In the genomic region with DNA sequence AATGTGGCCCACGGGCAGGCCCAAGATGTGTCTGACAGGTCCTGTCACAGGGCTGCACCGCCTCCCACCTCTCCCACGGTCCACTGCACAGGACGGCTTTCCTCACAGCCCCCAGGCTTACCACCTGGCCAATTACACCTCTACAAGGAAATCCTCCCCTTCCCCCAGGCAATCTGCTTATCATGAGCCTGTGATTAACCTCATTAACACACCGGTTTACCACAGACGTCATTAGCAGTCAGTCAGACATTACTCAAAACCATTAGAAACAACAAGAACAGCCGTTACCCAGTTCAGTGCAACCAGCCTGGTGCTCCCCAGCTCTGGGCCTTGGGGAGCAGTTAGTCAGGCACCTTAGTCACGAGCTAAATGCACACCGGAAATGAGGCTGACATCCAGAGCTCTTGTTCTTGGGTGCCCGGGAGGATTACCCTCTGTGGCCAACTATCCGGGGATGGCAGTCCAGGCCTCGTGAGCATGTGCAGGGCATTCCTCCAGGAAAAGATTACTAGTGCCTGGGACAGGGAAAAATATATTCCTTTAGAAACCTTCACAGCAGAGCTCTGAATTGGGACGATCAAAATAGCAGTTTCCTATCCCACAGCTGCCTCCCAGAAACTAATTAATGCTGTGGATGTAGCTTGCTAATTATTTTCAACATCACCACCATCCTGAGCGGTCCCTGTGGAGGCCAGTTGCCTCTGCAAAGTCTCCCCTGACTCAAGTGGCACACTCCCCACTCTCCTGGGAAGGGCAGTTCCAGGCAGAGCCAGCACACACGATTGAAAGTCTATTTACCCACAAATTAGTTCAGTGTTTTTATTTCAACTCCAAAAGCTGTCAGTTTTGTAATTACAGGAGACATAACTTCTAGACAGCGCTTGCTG, we compare ENCODE assay signal across 11 cellular contexts. TPM values are rescaled to one million over a fixed set of nuclear protein-coding genes. Genes with fewer than 3 reads are reported as not detected.
A peak's percentile ranks its signal among the peaks of the same experiment; 100 is the strongest.
DNase-seq lines count a peak whose midpoint lies in the region; ATAC-seq, FAIRE-seq and TF ChIP-seq lines count a peak whose summit lies in the region.
"Had no signal": no experiment of that assay in that cellular context is flagged by ENCODE, and none has a peak within 500 bp of the region (broad histone marks: within the 10 kb centered on the region; RNA-seq: fewer than 3 reads in every experiment).

No MANE protein-coding gene starts in this region.

- BruUV-seq in HepG2 (replicated peaks; lab: Mats Ljungman, UMichigan): no TSS peak

- H3K9me3 ChIP-seq in HepG2 (ENCODE audit: low read length): no peaks in the 10 kb centered on the region

- no peak for TF ChIP-seq RAD21 in HepG2 (CRISPR knock-in tag; IDR thresholded peaks at IDR 0.05)

- TF ChIP-seq EP300 in HepG2 (IDR thresholded peaks at IDR 0.05; ENCODE audit: low read depth in 2 of 2, low read length in 2 of 2) (no peak), HepG2 (CRISPR knock-in tag; IDR thresholded peaks at IDR 0.05; ENCODE audit: borderline replicate concordance) (no peak)

- no peaks in the 10 kb centered on the region for H3K27me3 ChIP-seq in HepG2 (ENCODE audit: control insufficient read depth in 1 of 2, insufficient read depth in 2 of 2, low read length in 2 of 2)

- FAIRE-seq in islet of Langerhans (lab: Jason Lieb, UNC) (peak; percentile 47), HepG2 (lab: Jason Lieb, UNC) (no peak)

- intact Hi-C loops in HepG2 (cut with micrococcal nuclease; ENCODE audit: unreplicated experiment): no loop called here

- CTCF ChIA-PET in RWPE1 (lab: Yijun Ruan, JAX): no interaction called here
- CTCF ChIA-PET in HepG2 (lab: Yijun Ruan, JAX; ENCODE audit: low intra/inter-chr PET ratio, low total read pairs): no interaction called here

- 0 out of 5 replicates have a peak, but pooled peaks cover 0 to 3% of the 10 kb centered on the region in 2 experiments for H3K36me3 ChIP-seq in HepG2 (replicated peaks in 1 of 2; ENCODE audit: control insufficient read depth in 1 of 2, insufficient read depth in 2 of 2, low read length in 2 of 2)

- TF ChIP-seq CTCF in RWPE1 (conservative IDR thresholded peaks at IDR 0.05; ENCODE audit: low read depth) (no peak), HepG2 (CRISPR knock-in tag; IDR thresholded peaks at IDR 0.05) (no peak)

- no peaks in the 10 kb centered on the region for H4K20me1 ChIP-seq in HepG2 (ENCODE audit: insufficient read depth, low read length)

- no peak overlapping the region for H3K4me2 ChIP-seq in HepG2 (ENCODE audit: low read depth, low read length)

- H3K27ac ChIP-seq in RWPE1 (peak overlapping the region; percentile 76), HepG2 (ENCODE audit: extremely low read length, insufficient read depth, low read length) (no peak overlapping the region)

- H3K79me2 ChIP-seq in HepG2 (ENCODE audit: insufficient read depth, low read length): no peaks in the 10 kb centered on the region

- POLR2A ChIA-PET in RWPE1 (lab: Yijun Ruan, JAX; ENCODE audit: low non-redundant PET): no interaction called here
- POLR2A ChIA-PET in HepG2 (lab: Yijun Ruan, JAX): no interaction called here

- WGBS in HepG2 (ENCODE audit: low lambda C conversion rate): 83% methylated on average over 16 of the region's 16 CpGs

- ATAC-seq in HG02938 (IDR thresholded peaks at IDR 0.05; ENCODE audit: unreplicated experiment) (peak; percentile 72), HG02840 (IDR thresholded peaks at IDR 0.05; ENCODE audit: low FRiP score, unreplicated experiment) (no peak), HG02884 (IDR thresholded peaks at IDR 0.05; ENCODE audit: unreplicated experiment) (no peak), HepG2 (no peak)

- TF ChIP-seq POLR2A in HepG2 (IDR thresholded peaks at IDR 0.05; ENCODE audit: insufficient read depth in 1 of 2, low read depth in 2 of 2, low read length in 2 of 2): no peak

- H3K4me3 ChIP-seq in HepG2 (replicated peaks in 1 of 3; ENCODE audit: insufficient read depth in 1 of 3, low read depth in 2 of 3, low read length in 3 of 3): no peak overlapping the region

- H2AFZ ChIP-seq in HepG2 (ENCODE audit: low read length): no peak overlapping the region

- DNase-seq in AG20443 (ENCODE audit: low spot score) (peak; percentile 37), RWPE1 (ENCODE audit: low spot score) (peak; percentile 59), middle frontal gyrus (ENCODE audit: extremely low spot score, low spot score) (no peak), HepG2 (ENCODE audit: low spot score) (no peak)
- DNase-seq: activated naive CD4-positive, alpha-beta T cell treated with anti-CD3 and anti-CD28 coated beads for 36 hours; IMR-90; mammary epithelial cell had no signal

- in situ Hi-C loops in HepG2 (cut with HindIII; ENCODE audit: extremely low pct_ligation_motif_present, low pct_unique_long_range_greater_than_20kb): no loop called here

- H3K4me1 ChIP-seq in HepG2 (ENCODE audit: insufficient read depth, low read length): no peaks in the 10 kb centered on the region

- H3K9ac ChIP-seq in HepG2 (ENCODE audit: insufficient read depth, low read depth, low read length): no peak overlapping the region

TF ChIP-seq in HepG2, 621 proteins besides CTCF, POLR2A, EP300 and RAD21 (continues in another document):
- TF ChIP-seq, protein P1, sequence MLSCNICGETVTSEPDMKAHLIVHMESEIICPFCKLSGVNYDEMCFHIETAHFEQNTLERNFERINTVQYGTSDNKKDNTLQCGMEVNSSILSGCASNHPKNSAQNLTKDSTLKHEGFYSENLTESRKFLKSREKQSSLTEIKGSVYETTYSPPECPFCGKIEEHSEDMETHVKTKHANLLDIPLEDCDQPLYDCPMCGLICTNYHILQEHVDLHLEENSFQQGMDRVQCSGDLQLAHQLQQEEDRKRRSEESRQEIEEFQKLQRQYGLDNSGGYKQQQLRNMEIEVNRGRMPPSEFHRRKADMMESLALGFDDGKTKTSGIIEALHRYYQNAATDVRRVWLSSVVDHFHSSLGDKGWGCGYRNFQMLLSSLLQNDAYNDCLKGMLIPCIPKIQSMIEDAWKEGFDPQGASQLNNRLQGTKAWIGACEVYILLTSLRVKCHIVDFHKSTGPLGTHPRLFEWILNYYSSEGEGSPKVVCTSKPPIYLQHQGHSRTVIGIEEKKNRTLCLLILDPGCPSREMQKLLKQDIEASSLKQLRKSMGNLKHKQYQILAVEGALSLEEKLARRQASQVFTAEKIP (CRISPR knock-in tag; IDR thresholded peaks at IDR 0.05; ENCODE audit: borderline replicate concordance): no peak
- TF ChIP-seq, protein P2, sequence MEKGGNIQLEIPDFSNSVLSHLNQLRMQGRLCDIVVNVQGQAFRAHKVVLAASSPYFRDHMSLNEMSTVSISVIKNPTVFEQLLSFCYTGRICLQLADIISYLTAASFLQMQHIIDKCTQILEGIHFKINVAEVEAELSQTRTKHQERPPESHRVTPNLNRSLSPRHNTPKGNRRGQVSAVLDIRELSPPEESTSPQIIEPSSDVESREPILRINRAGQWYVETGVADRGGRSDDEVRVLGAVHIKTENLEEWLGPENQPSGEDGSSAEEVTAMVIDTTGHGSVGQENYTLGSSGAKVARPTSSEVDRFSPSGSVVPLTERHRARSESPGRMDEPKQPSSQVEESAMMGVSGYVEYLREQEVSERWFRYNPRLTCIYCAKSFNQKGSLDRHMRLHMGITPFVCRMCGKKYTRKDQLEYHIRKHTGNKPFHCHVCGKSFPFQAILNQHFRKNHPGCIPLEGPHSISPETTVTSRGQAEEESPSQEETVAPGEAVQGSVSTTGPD (CRISPR knock-in tag; IDR thresholded peaks at IDR 0.05): no peak
- TF ChIP-seq, protein P3, sequence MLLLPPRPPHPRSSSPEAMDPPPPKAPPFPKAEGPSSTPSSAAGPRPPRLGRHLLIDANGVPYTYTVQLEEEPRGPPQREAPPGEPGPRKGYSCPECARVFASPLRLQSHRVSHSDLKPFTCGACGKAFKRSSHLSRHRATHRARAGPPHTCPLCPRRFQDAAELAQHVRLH (CRISPR knock-in tag; IDR thresholded peaks at IDR 0.05; ENCODE audit: borderline replicate concordance, low read depth): no peak
- TF ChIP-seq, protein P4, sequence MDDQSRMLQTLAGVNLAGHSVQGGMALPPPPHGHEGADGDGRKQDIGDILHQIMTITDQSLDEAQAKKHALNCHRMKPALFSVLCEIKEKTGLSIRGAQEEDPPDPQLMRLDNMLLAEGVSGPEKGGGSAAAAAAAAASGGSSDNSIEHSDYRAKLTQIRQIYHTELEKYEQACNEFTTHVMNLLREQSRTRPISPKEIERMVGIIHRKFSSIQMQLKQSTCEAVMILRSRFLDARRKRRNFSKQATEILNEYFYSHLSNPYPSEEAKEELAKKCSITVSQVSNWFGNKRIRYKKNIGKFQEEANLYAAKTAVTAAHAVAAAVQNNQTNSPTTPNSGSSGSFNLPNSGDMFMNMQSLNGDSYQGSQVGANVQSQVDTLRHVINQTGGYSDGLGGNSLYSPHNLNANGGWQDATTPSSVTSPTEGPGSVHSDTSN (CRISPR knock-in tag; IDR thresholded peaks at IDR 0.05; ENCODE audit: borderline replicate concordance): no peak
- TF ChIP-seq ZNF564 (CRISPR knock-in tag; IDR thresholded peaks at IDR 0.05) (no peak), CREB1 (IDR thresholded peaks at IDR 0.05) (no peak), CREB1 (CRISPR knock-in tag; IDR thresholded peaks at IDR 0.05) (no peak), ZFP1 (CRISPR knock-in tag; IDR thresholded peaks at IDR 0.05) (no peak), ISX (CRISPR knock-in tag; conservative IDR thresholded peaks at IDR 0.05) (no peak)

RNA-seq across cellular contexts. Expression of a gene that starts 38.1 kb away (rescaled TPM):
- total RNA-seq in HepG2 (2016; rRNA removed; fragmentation: Illumina TruSeq; extraction: Trizol): 23.5 and 29.1 TPM in 2 replicates
- total RNA-seq in HepG2 (2016; cell fraction: cytosol; rRNA removed; fragmentation: Illumina TruSeq; extraction: Trizol; ENCODE audit: low read depth): 9.1 and 11.9 TPM in 2 replicates
- 21.6 and 24.6 TPM in 2 replicates for total RNA-seq in HepG2 (2016; cell fraction: insoluble cytoplasmic fraction; rRNA removed; fragmentation: Illumina TruSeq; extraction: Trizol)
- 18.7 and 18.8 TPM in 2 replicates for total RNA-seq in HepG2 (2016; cell fraction: membrane; rRNA removed; fragmentation: Illumina TruSeq; extraction: Trizol)
- total RNA-seq in HepG2 (2016; cell fraction: nucleus; rRNA removed; fragmentation: Illumina TruSeq; extraction: Trizol): 27.0 and 27.2 TPM in 2 replicates
- 4.7 and 4.8 TPM in 2 replicates for polyA plus RNA-seq in HepG2 (2011; rRNA removed)
- 4.7 and 6.8 TPM in 2 replicates for polyA plus RNA-seq in HepG2 (2011; cell fraction: cytosol; rRNA removed)
- 2.9 and 3.5 TPM in 2 replicates for polyA plus RNA-seq in HepG2 (2011; cell fraction: nucleus; rRNA removed)
- polyA plus RNA-seq in HepG2 (2012): 7.1 and 11.5 TPM in 2 replicates
- polyA plus RNA-seq in HepG2 (2016; cell fraction: cytosol; fragmentation: Illumina TruSeq; extraction: Trizol; ENCODE audit: low read depth): 9.5 and 11.8 TPM in 2 replicates
- polyA plus RNA-seq in HepG2 (2016; cell fraction: insoluble cytoplasmic fraction; fragmentation: Illumina TruSeq; extraction: Trizol; ENCODE audit: low read depth): 17.7 and 19.9 TPM in 2 replicates
- 14.0 and 14.3 TPM in 2 replicates for polyA plus RNA-seq in HepG2 (2016; cell fraction: membrane; fragmentation: Illumina TruSeq; extraction: Trizol; ENCODE audit: low read depth)
- 8.6 and 9.9 TPM in 2 replicates for polyA plus RNA-seq in HepG2 (2016; cell fraction: nucleus; fragmentation: Illumina TruSeq; extraction: Trizol; ENCODE audit: insufficient read depth, low read depth)
- polyA minus RNA-seq in HepG2 (2011; rRNA and poly(A)+ RNA removed; ENCODE audit: low replicate concordance): 3.4 and 6.0 TPM in 2 replicates
- 0.49 and 2.7 TPM in 2 replicates for polyA minus RNA-seq in HepG2 (2011; cell fraction: cytosol; rRNA and poly(A)+ RNA removed)
- 62.8 and 86.4 TPM in 2 replicates for polyA minus RNA-seq in HepG2 (2011; cell fraction: nucleus; rRNA and poly(A)+ RNA removed)

Comparison
In these comparisons a context has a peak if more than half of its experiments do, and no peak if none do; other contexts are left out.
1. DNase-seq: peak in AG20443 (single experiment) and RWPE1 (single experiment); none in middle frontal gyrus (single experiment) and HepG2 (single experiment).